In genomic region chr1:180103819-180104218, GRCh38 we compare ENCODE assay signal across 19 cellular contexts.
"Had no signal": no experiment of that assay in that cellular context is flagged by ENCODE, and none has a peak within 500 bp of the region (broad histone marks: within the 10 kb centered on the region; RNA-seq: fewer than 3 reads in every experiment).

No MANE protein-coding gene starts in this region.

- H3K27ac ChIP-seq: esophagus muscularis mucosa, foreskin keratinocyte, left lung, neural progenitor cell, prostate gland, sigmoid colon, spleen, testis, tibial artery had no signal

- H3K4me1 ChIP-seq: foreskin keratinocyte, neural progenitor cell, prostate gland, testis, tibial artery had no signal

- FAIRE-seq: endothelial cell of umbilical vein had no signal

- H3K9me3 ChIP-seq: esophagus muscularis mucosa, left lung, mucosa of descending colon, prostate gland, sigmoid colon, spleen, testis, tibial artery had no signal

- H3K4me3 ChIP-seq: esophagus muscularis mucosa, left lung, mucosa of descending colon, neural progenitor cell, prostate gland, sigmoid colon, spleen, testis, tibial artery had no signal

- DNase-seq: effector CD8-positive, alpha-beta T cell; foreskin keratinocyte; left cardiac atrium; left lung; mesenchymal stem cell; mucosa of descending colon; naive B cell; right cardiac atrium; sigmoid colon; spleen; stimulated activated CD4-positive, alpha-beta T cell treated with anti-CD3 and anti-CD28 coated beads, Interleukin-4, amount 100 ng/mL, for 4 hours; stimulated activated naive CD8-positive, alpha-beta T cell treated with anti-CD3 and anti-CD28 coated beads, Interleukin-15, Interleukin-2, amounts not matched to agents 100 U/mL and 50 U/mL, for 24 hours; substantia nigra; testis; tibial artery had no signal

- H3K27me3 ChIP-seq: esophagus muscularis mucosa, foreskin keratinocyte, left lung, neural progenitor cell, sigmoid colon, spleen, testis, tibial artery had no signal

- H3K36me3 ChIP-seq: neural progenitor cell, prostate gland had no signal
